In genomic region chr14:74610866-74611671, GRCh38 we compare ENCODE assay signal across 10 cellular contexts. TPM values are rescaled to one million over a fixed set of nuclear protein-coding genes. Genes with fewer than 3 reads are reported as not detected.
DNase-seq lines count a peak whose midpoint lies in the region; ATAC-seq and TF ChIP-seq lines count a peak whose summit lies in the region.
"Had no signal": no experiment of that assay in that cellular context is flagged by ENCODE, and none has a peak within 500 bp of the region (broad histone marks: within the 10 kb centered on the region; RNA-seq: fewer than 3 reads in every experiment).

No MANE protein-coding gene starts in this region.

- intact Hi-C loops in right lobe of liver (cut with DNase I), result no loop called here
- intact Hi-C loops in testis (cut with DNase I; ENCODE audit: low total_unique reads), result loop anchor here (10.0 kb wide), 1 partner anchor 194 kb away; no protein-coding TSS in a partner anchor

- peaks cover 3% of the 10 kb centered on the region for H3K36me3 Mint-ChIP-seq in T-helper 1 cell treated with Interleukin-12 subunit alpha and Interleukin-12 subunit beta and Interleukin-4 antibody, amounts not matched to agents 30 μg/mL and 1 μg/mL, for 36 hours (ENCODE audit: low read depth)
- peaks cover 6% of the 10 kb centered on the region for H3K36me3 Mint-ChIP-seq in central memory CD8-positive, alpha-beta T cell (ENCODE audit: insufficient read depth)

- ATAC-seq in central memory CD8-positive, alpha-beta T cell (replicated peaks; ENCODE audit: extremely low read depth, poor library complexity, severe bottlenecking), result no peak
- no peak for ATAC-seq in right lobe of liver
- no peak for ATAC-seq in GM18505 (IDR thresholded peaks at IDR 0.05; ENCODE audit: unreplicated experiment)

- H3K27ac ChIP-seq in right lobe of liver, result no peak overlapping the region
- H3K27ac ChIP-seq in testis, result peak overlapping the region in 1 of 2 donors; percentile 69
- H3K27ac ChIP-seq: KMS-11 had no signal

- DNase-seq in T-helper 1 cell (no peak), right lobe of liver (no peak), testis (no peak), NOMO-1 (lab: John Stamatoyannopoulos, UW; ENCODE audit: unreplicated experiment in 2 of 2) (no peak)
- no peak for DNase-seq in central memory CD8-positive, alpha-beta T cell (ENCODE audit: low spot score in 2 of 2)
- DNase-seq in effector CD4-positive, alpha-beta T cell, result no peak
- DNase-seq: foreskin melanocyte had no signal

- H3K4me1 ChIP-seq in right lobe of liver (no peaks in the 10 kb centered on the region), testis (peaks cover 5% of the 10 kb centered on the region)

- H3K9me3 Mint-ChIP-seq in T-helper 1 cell treated with Interleukin-12 subunit alpha and Interleukin-12 subunit beta and Interleukin-4 antibody, amounts not matched to agents 30 μg/mL and 1 μg/mL, for 36 hours, result no peaks in the 10 kb centered on the region
- H3K9me3 Mint-ChIP-seq in central memory CD8-positive, alpha-beta T cell, result no peaks in the 10 kb centered on the region

- no peak overlapping the region for H3K27ac Mint-ChIP-seq in T-helper 1 cell treated with Interleukin-12 subunit alpha and Interleukin-12 subunit beta and Interleukin-4 antibody, amounts not matched to agents 30 μg/mL and 1 μg/mL, for 36 hours
- no peak overlapping the region for H3K27ac Mint-ChIP-seq in central memory CD8-positive, alpha-beta T cell (ENCODE audit: low read depth)

- peaks cover 60% of the 10 kb centered on the region for H3K27me3 Mint-ChIP-seq in T-helper 1 cell treated with Interleukin-12 subunit alpha and Interleukin-12 subunit beta and Interleukin-4 antibody, amounts not matched to agents 30 μg/mL and 1 μg/mL, for 36 hours (ENCODE audit: low read depth)
- H3K27me3 Mint-ChIP-seq in central memory CD8-positive, alpha-beta T cell, result no peaks in the 10 kb centered on the region

- H3K9me3 ChIP-seq in right lobe of liver, result no peaks in the 10 kb centered on the region
- no peaks in the 10 kb centered on the region for H3K9me3 ChIP-seq in testis

- H3K4me1 Mint-ChIP-seq in T-helper 1 cell treated with Interleukin-12 subunit alpha and Interleukin-12 subunit beta and Interleukin-4 antibody, amounts not matched to agents 30 μg/mL and 1 μg/mL, for 36 hours (ENCODE audit: low read depth), result peaks cover 27% of the 10 kb centered on the region
- peaks cover 42% of the 10 kb centered on the region for H3K4me1 Mint-ChIP-seq in central memory CD8-positive, alpha-beta T cell

- H3K36me3 ChIP-seq in right lobe of liver, result no peaks in the 10 kb centered on the region
- H3K36me3 ChIP-seq in testis (ENCODE audit: low read depth, missing control alignments), result no peaks in the 10 kb centered on the region

- no peaks in the 10 kb centered on the region for H3K27me3 ChIP-seq in right lobe of liver
- H3K27me3 ChIP-seq in testis, result no peaks in the 10 kb centered on the region

- peak overlapping the region; percentile 14 for H3K4me3 Mint-ChIP-seq in T-helper 1 cell treated with Interleukin-12 subunit alpha and Interleukin-12 subunit beta and Interleukin-4 antibody, amounts not matched to agents 30 μg/mL and 1 μg/mL, for 36 hours
- H3K4me3 Mint-ChIP-seq in central memory CD8-positive, alpha-beta T cell, result peak overlapping the region; percentile 70

- no peak for TF ChIP-seq CTCF in right lobe of liver (IDR thresholded peaks at IDR 0.05)
- TF ChIP-seq CTCF in testis (IDR thresholded peaks at IDR 0.05), result no peak

- WGBS in right lobe of liver (ENCODE audit: insufficient coverage, low coverage, low lambda C conversion rate, missing lambda C conversion rate), result 27% methylated on average over 30 of the region's 65 CpGs
- WGBS in testis, 2 donors, result 35 to 48% methylated on average over 35 to 65 of the region's 65 CpGs

- no peak for TF ChIP-seq POLR2A in right lobe of liver (IDR thresholded peaks at IDR 0.05)
- no peak for TF ChIP-seq POLR2A in testis (IDR thresholded peaks at IDR 0.05)
- TF ChIP-seq POLR2A in GM18505 (IDR thresholded peaks at IDR 0.05; ENCODE audit: borderline replicate concordance, extremely low read depth, insufficient read depth, insufficient read length), result no peak

- H3K4me3 ChIP-seq in right lobe of liver (peak overlapping the region; percentile 61 to 65 (median 64)), testis (peak overlapping the region; percentile 68 to 82)

RNA-seq across cellular contexts. Expression of gene LTBP2, which starts 1.0 kb away (rescaled TPM):
- total RNA-seq in right lobe of liver (1 to 10 TPM in 3 of 6 experiments, under 1 TPM in 3; 0.46 to 3.5 (median 1.7) TPM), testis (10 to 100 TPM; 19.6 to 45.3 TPM)
- polyA plus RNA-seq in testis (ENCODE audit: insufficient read depth, low read depth, low replicate concordance), result 23.3 TPM

Comparison
In these comparisons a context has a peak if more than half of its experiments do, and no peak if none do; other contexts are left out.
1. RNA of gene LTBP2, which starts 1.0 kb away (total RNA-seq): 19.6 to 45.3 TPM in testis; 0.46 to 3.5 TPM in right lobe of liver; every median in the first group is over 4 times any median in the second.